In the genomic region with DNA sequence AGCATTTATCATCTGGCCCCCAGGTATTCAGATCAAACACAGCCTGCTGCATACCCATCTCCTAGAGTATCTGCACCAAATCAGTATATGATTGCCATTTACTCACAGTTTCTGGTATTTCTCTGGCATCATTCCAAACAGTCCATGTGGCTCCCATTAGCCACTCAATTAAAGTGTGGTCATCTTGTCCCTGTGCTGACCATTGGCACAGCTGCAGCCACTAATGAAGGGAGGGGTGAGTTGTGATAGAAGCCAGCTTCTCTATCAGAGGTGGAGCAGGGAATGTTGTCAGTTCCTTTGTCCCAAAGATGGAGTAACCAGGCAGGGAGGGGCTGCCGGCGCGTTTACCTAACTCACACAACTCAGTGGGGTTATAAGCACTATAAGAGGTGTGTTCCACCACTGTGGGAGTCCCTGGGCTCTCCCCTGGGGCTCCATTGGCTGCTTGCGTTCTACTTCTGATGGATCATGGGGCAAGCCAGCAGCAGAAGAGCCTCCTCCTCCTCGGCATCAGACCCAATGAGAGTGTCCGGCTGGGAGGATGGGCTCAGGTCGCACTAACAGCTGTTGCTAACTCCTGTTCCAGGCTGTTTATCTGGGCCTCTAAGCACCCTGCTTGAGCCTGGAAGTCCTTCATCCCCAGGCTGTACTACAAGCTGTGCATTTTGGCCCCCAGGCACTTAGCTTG, we compare ENCODE assay signal across 17 cellular contexts.
DNase-seq lines count a peak whose midpoint lies in the region; ATAC-seq, FAIRE-seq and TF ChIP-seq lines count a peak whose summit lies in the region.
"Had no signal": no experiment of that assay in that cellular context is flagged by ENCODE, and none has a peak within 500 bp of the region (broad histone marks: within the 10 kb centered on the region; RNA-seq: fewer than 3 reads in every experiment).

No MANE protein-coding gene starts in this region.

- peak overlapping the region; percentile 60 to 85 for H3K27ac ChIP-seq in A549
- H3K27ac ChIP-seq in RWPE2 (ENCODE audit: poor library complexity, severe bottlenecking) = peak overlapping the region; percentile 19
- peak overlapping the region; percentile 95 for H3K27ac ChIP-seq in fibroblast of lung (ENCODE audit: insufficient read depth, low read length)
- H3K27ac ChIP-seq in HepG2 (ENCODE audit: extremely low read length, insufficient read depth, low read length) = no peak overlapping the region
- no peak overlapping the region for H3K27ac ChIP-seq in right lobe of liver

- POLR2A ChIA-PET in A549 (lab: Yijun Ruan, JAX) (no interaction called here), HepG2 (lab: Yijun Ruan, JAX) (interaction anchor here (1.4 kb wide), 1 partner anchor 109 kb away, joined by 9 read pairs; a partner anchor contains a TSS)

- H3K9ac ChIP-seq in fibroblast of lung (ENCODE audit: insufficient read depth, low read length) = no peak overlapping the region
- H3K9ac ChIP-seq in HepG2 (ENCODE audit: insufficient read depth, low read depth, low read length) = no peak overlapping the region

- no peak for TF ChIP-seq POLR2A in A549 (IDR thresholded peaks at IDR 0.05; ENCODE audit: low read length)
- TF ChIP-seq POLR2A in HepG2 (IDR thresholded peaks at IDR 0.05; ENCODE audit: insufficient read depth in 1 of 2, low read depth in 2 of 2, low read length in 2 of 2) = no peak
- no peak for TF ChIP-seq POLR2A in right lobe of liver (IDR thresholded peaks at IDR 0.05)

- H3K79me2 ChIP-seq in fibroblast of lung (ENCODE audit: control insufficient read depth, insufficient read depth, low read length) (no peaks in the 10 kb centered on the region), HepG2 (ENCODE audit: insufficient read depth, low read length) (no peaks in the 10 kb centered on the region)

- TF ChIP-seq EP300 in A549 (IDR thresholded peaks at IDR 0.05) = no peak
- TF ChIP-seq EP300 in HepG2 (IDR thresholded peaks at IDR 0.05; ENCODE audit: low read depth in 2 of 2, low read length in 2 of 2) = no peak
- no peak for TF ChIP-seq EP300 in HepG2 (CRISPR knock-in tag; IDR thresholded peaks at IDR 0.05; ENCODE audit: borderline replicate concordance)

- no peak for DNase-seq in A549 (ENCODE audit: low read depth in 1 of 2, low spot score in 1 of 2)
- no peak for DNase-seq in RWPE2 (ENCODE audit: low spot score)
- peak; percentile 38 to 49 for DNase-seq in fibroblast of lung (ENCODE audit: low read depth in 2 of 2)
- no peak for DNase-seq in neural crest cell (ENCODE audit: low read depth, low spot score)
- DNase-seq in C1 segment of cervical spinal cord (lab: John Stamatoyannopoulos, UW) = no peak
- DNase-seq in HepG2 (ENCODE audit: low spot score) = no peak
- DNase-seq in right lobe of liver = no peak
- no peak for DNase-seq in COLO668 (lab: John Stamatoyannopoulos, UW; ENCODE audit: unreplicated experiment)
- DNase-seq: activated CD4-positive, alpha-beta memory T cell treated with anti-CD3 and anti-CD28 coated beads for 36 hours; Caco-2; islet precursor cell; naive thymus-derived CD4-positive, alpha-beta T cell; NCI-H1105 treated with DMSO at 0.1 percent for 48 hours; retina; stimulated activated naive B cell treated with anti-CD40 and anti-IgM and Interleukin-4, amounts not matched to agents 10 μg/mL and 1 μg/mL and 100 μg/mL, for 72 hours; T-helper 9 cell had no signal

- in situ Hi-C loops in HepG2 (cut with HindIII; ENCODE audit: extremely low pct_ligation_motif_present, low pct_unique_long_range_greater_than_20kb) = no loop called here

- H3K36me3 ChIP-seq in RWPE2 (ENCODE audit: low read depth) (no peaks in the 10 kb centered on the region), fibroblast of lung (ENCODE audit: control insufficient read depth, insufficient read depth, low read length) (no peaks in the 10 kb centered on the region), HepG2 (replicated peaks in 1 of 2; ENCODE audit: control insufficient read depth in 1 of 2, insufficient read depth in 2 of 2, low read length in 2 of 2) (no peaks in the 10 kb centered on the region), right lobe of liver (no peaks in the 10 kb centered on the region)

- intact Hi-C loops in HepG2 (cut with micrococcal nuclease; ENCODE audit: unreplicated experiment) = no loop called here
- intact Hi-C loops in right lobe of liver (cut with DNase I) = no loop called here

- FAIRE-seq in A549 (lab: Jason Lieb, UNC) (no peak), HepG2 (lab: Jason Lieb, UNC) (no peak)

- H3K27me3 Mint-ChIP-seq in neural crest cell (ENCODE audit: low read depth) = no peaks in the 10 kb centered on the region

- H3K9me3 Mint-ChIP-seq in neural crest cell = peaks cover 4% of the 10 kb centered on the region
- H3K9me3 Mint-ChIP-seq: activated T-helper 17 cell treated with anti-CD3 and anti-CD28 coated beads, Interleukin-2, amount 50 U/mL, for 72 hours had no signal

- H3K4me2 ChIP-seq in A549 = no peak overlapping the region
- peak overlapping the region; percentile 66 for H3K4me2 ChIP-seq in fibroblast of lung (ENCODE audit: extremely low read depth, insufficient read depth, low read length)
- H3K4me2 ChIP-seq in HepG2 (ENCODE audit: low read depth, low read length) = no peak overlapping the region

- H3K4me3 ChIP-seq in A549 (no peak overlapping the region), RWPE2 (ENCODE audit: severe bottlenecking) (no peak overlapping the region), fibroblast of lung (replicated peaks in 1 of 4; ENCODE audit: control extremely low read depth in 1 of 4, insufficient read depth in 1 of 4, low read depth in 3 of 4, low read length in 4 of 4) (no peak overlapping the region), HepG2 (replicated peaks in 1 of 3; ENCODE audit: insufficient read depth in 1 of 3, low read depth in 2 of 3, low read length in 3 of 3) (no peak overlapping the region), right lobe of liver (no peak overlapping the region)

- peaks cover 2% of the 10 kb centered on the region for H3K36me3 Mint-ChIP-seq in neural crest cell (ENCODE audit: low read depth)
- H3K36me3 Mint-ChIP-seq: activated CD4-positive, alpha-beta memory T cell treated with anti-CD3 and anti-CD28 coated beads for 36 hours; stimulated activated naive B cell treated with anti-CD40 and anti-IgM and Interleukin-4, amounts not matched to agents 10 μg/mL and 1 μg/mL and 100 μg/mL, for 72 hours had no signal

- H3K9me3 ChIP-seq in A549 (no peaks in the 10 kb centered on the region), RWPE2 (ENCODE audit: severe bottlenecking) (no peaks in the 10 kb centered on the region), fibroblast of lung (ENCODE audit: control insufficient read depth, insufficient read depth, low read depth, low read length) (no peaks in the 10 kb centered on the region), HepG2 (ENCODE audit: low read length) (no peaks in the 10 kb centered on the region), right lobe of liver (no peaks in the 10 kb centered on the region)
- H3K9me3 ChIP-seq: Caco-2 had no signal

- H2AFZ ChIP-seq in fibroblast of lung (ENCODE audit: low read length) = peak overlapping the region; percentile 9
- H2AFZ ChIP-seq in HepG2 (ENCODE audit: low read length) = no peak overlapping the region

- no peaks in the 10 kb centered on the region for H3K4me1 Mint-ChIP-seq in neural crest cell
- H3K4me1 Mint-ChIP-seq: activated T-helper 17 cell treated with anti-CD3 and anti-CD28 coated beads, Interleukin-2, amount 50 U/mL, for 72 hours; naive thymus-derived CD4-positive, alpha-beta T cell; stimulated activated naive B cell treated with anti-CD40 and anti-IgM and Interleukin-4, amounts not matched to agents 10 μg/mL and 1 μg/mL and 100 μg/mL, for 72 hours had no signal

- CTCF ChIA-PET in A549 (lab: Yijun Ruan, JAX) (no interaction called here), HepG2 (lab: Yijun Ruan, JAX; ENCODE audit: low intra/inter-chr PET ratio, low total read pairs) (no interaction called here)

- H4K20me1 ChIP-seq in fibroblast of lung (ENCODE audit: control insufficient read depth, extremely low read depth, insufficient read depth, low read length) (no peaks in the 10 kb centered on the region), HepG2 (ENCODE audit: insufficient read depth, low read length) (no peaks in the 10 kb centered on the region)

- no TSS peak for BruUV-seq in HepG2 (replicated peaks; lab: Mats Ljungman, UMichigan)

- no peaks in the 10 kb centered on the region for H3K27me3 ChIP-seq in RWPE2 (ENCODE audit: insufficient read depth, poor library complexity, severe bottlenecking)
- H3K27me3 ChIP-seq in fibroblast of lung (ENCODE audit: control insufficient read depth, insufficient read depth, low read length) = no peaks in the 10 kb centered on the region
- H3K27me3 ChIP-seq in HepG2 (ENCODE audit: control insufficient read depth in 1 of 2, insufficient read depth in 2 of 2, low read length in 2 of 2) = no peaks in the 10 kb centered on the region; a peak in 1 of 5 replicates
- H3K27me3 ChIP-seq in right lobe of liver = no peaks in the 10 kb centered on the region

- no peak overlapping the region for H3K4me3 Mint-ChIP-seq in neural crest cell
- H3K4me3 Mint-ChIP-seq: activated CD4-positive, alpha-beta memory T cell treated with anti-CD3 and anti-CD28 coated beads for 36 hours; activated T-helper 17 cell treated with anti-CD3 and anti-CD28 coated beads, Interleukin-2, amount 50 U/mL, for 72 hours; naive thymus-derived CD4-positive, alpha-beta T cell; stimulated activated naive B cell treated with anti-CD40 and anti-IgM and Interleukin-4, amounts not matched to agents 10 μg/mL and 1 μg/mL and 100 μg/mL, for 72 hours had no signal

- H3K27ac Mint-ChIP-seq in neural crest cell (ENCODE audit: unreplicated experiment) = peak overlapping the region; percentile 83
- H3K27ac Mint-ChIP-seq: activated CD4-positive, alpha-beta memory T cell treated with anti-CD3 and anti-CD28 coated beads for 36 hours; activated T-helper 17 cell treated with anti-CD3 and anti-CD28 coated beads, Interleukin-2, amount 50 U/mL, for 72 hours; naive thymus-derived CD4-positive, alpha-beta T cell; stimulated activated naive B cell treated with anti-CD40 and anti-IgM and Interleukin-4, amounts not matched to agents 10 μg/mL and 1 μg/mL and 100 μg/mL, for 72 hours had no signal

- H3K4me1 ChIP-seq in A549 = peaks cover 24% of the 10 kb centered on the region
- peaks cover 22% of the 10 kb centered on the region for H3K4me1 ChIP-seq in RWPE2 (ENCODE audit: insufficient read depth, poor library complexity, severe bottlenecking)
- peaks cover 40% of the 10 kb centered on the region for H3K4me1 ChIP-seq in fibroblast of lung (ENCODE audit: control insufficient read depth, extremely low read depth, insufficient read depth, low read length)
- peaks cover 37% of the 10 kb centered on the region for H3K4me1 ChIP-seq in HepG2 (ENCODE audit: insufficient read depth, low read length)
- peaks cover 0 to 32% (median under 1%) of the 10 kb centered on the region in 4 donors for H3K4me1 ChIP-seq in right lobe of liver
- H3K4me1 ChIP-seq: Caco-2 had no signal

- TF ChIP-seq RAD21 in A549 (conservative IDR thresholded peaks at IDR 0.05 in 1 of 2, IDR thresholded peaks at IDR 0.05 in 1 of 2) (no peak), HepG2 (CRISPR knock-in tag; IDR thresholded peaks at IDR 0.05) (no peak)

- WGBS in A549 (ENCODE audit: missing lambda C conversion rate) = 59% methylated on average over 3 of the region's 7 CpGs
- WGBS in HepG2 (ENCODE audit: low lambda C conversion rate) = 43% methylated on average over 4 of the region's 7 CpGs
- 72% methylated on average over 3 of the region's 7 CpGs for WGBS in right lobe of liver (ENCODE audit: insufficient coverage, low coverage, low lambda C conversion rate, missing lambda C conversion rate)

- TF ChIP-seq CTCF in A549 (IDR thresholded peaks at IDR 0.05) = no peak
- no peak for TF ChIP-seq CTCF in RWPE2 (IDR thresholded peaks at IDR 0.05; ENCODE audit: poor library complexity, severe bottlenecking)
- no peak for TF ChIP-seq CTCF in fibroblast of lung (conservative IDR thresholded peaks at IDR 0.05 in 1 of 2, IDR thresholded peaks at IDR 0.05 in 1 of 2; ENCODE audit: low read depth in 1 of 2, low read length in 2 of 2)
- no peak for TF ChIP-seq CTCF in neural crest cell (conservative IDR thresholded peaks at IDR 0.05)
- no peak for TF ChIP-seq CTCF in HepG2 (CRISPR knock-in tag; IDR thresholded peaks at IDR 0.05)
- TF ChIP-seq CTCF in right lobe of liver (IDR thresholded peaks at IDR 0.05) = no peak

- ATAC-seq in A549 (no peak), RWPE2 (ENCODE audit: low read depth) (no peak), HepG2 (no peak), right lobe of liver (no peak)
- ATAC-seq: activated T-helper 17 cell treated with anti-CD3 and anti-CD28 coated beads, Interleukin-2, amount 50 U/mL, for 72 hours; naive thymus-derived CD4-positive, alpha-beta T cell; stimulated activated naive B cell treated with anti-CD40 and anti-IgM and Interleukin-4, amounts not matched to agents 10 μg/mL and 1 μg/mL and 100 μg/mL, for 72 hours had no signal

Comparison
In these comparisons a context has a peak if more than half of its experiments do, and no peak if none do; other contexts are left out.
1. DNase-seq: peak in fibroblast of lung (2 of 2); none in A549 (0 of 2), RWPE2 (single experiment), neural crest cell (single experiment), C1 segment of cervical spinal cord (0 of 14), HepG2 (single experiment), right lobe of liver (0 of 3) and COLO668 (single experiment).
2. H3K27ac ChIP-seq: peak in A549 (2 of 2), RWPE2 (single experiment) and fibroblast of lung (single experiment); none in HepG2 (single experiment) and right lobe of liver (0 of 3).